ENCODE assay signal across 12 cellular contexts in the genomic region with DNA sequence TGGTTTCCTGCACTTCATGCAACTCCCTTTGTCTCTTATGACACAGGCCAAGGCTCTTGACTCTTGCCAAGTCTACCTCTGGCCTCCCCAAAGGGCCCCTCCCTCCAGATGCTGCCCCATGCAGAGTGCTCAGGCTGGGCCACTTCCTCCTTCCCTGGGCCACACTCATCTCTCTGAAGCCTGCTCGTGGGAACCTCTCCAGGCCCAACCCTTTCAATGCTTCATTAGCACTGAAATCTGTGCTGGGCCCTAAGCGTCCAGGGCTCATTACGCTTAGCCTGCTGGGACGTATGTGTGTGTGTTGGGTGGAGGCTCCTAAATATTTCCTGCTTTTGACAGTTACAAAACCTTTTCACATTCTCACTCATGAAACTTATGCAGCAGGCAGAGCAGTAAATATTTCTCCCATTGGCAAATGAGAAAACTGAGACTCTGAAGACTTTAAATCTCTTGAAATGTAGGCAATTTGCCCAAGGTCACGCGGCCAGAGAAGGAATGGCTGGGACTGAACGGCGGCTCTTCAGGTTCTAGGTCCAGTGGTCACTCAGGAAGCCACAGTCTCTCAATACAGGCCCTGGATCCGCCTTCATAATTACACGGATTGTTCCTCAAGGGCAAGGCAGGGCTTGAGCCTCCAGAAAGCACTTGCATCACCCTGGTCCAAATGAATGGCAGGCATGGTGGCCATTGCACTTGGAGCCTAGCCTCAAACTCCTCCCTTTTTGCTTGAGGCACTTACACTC.
DNase-seq lines count a peak whose midpoint lies in the region; ATAC-seq and TF ChIP-seq lines count a peak whose summit lies in the region.
"Had no signal": no experiment of that assay in that cellular context is flagged by ENCODE, and none has a peak within 500 bp of the region (broad histone marks: within the 10 kb centered on the region; RNA-seq: fewer than 3 reads in every experiment).

No MANE protein-coding gene starts in this region.

- H3K36me3 ChIP-seq in naive thymus-derived CD4-positive, alpha-beta T cell (ENCODE audit: control insufficient read depth in 2 of 3, insufficient read depth in 3 of 3, low read length in 3 of 3) = no peaks in the 10 kb centered on the region

- H3K27me3 Mint-ChIP-seq in naive thymus-derived CD4-positive, alpha-beta T cell = peaks cover 0 to 7% (median 0%) of the 10 kb centered on the region in 5 donors
- H3K27me3 Mint-ChIP-seq in CD4-positive, alpha-beta T cell = no peaks in the 10 kb centered on the region
- H3K27me3 Mint-ChIP-seq: stimulated activated naive CD8-positive, alpha-beta T cell treated with anti-CD3 and anti-CD28 coated beads, Interleukin-15, Interleukin-2, amounts not matched to agents 100 ng/mL and 50 ng/mL, for 24 hours had no signal

- DNase-seq in DMS79 treated with DMSO at 0.1 percent for 48 hours (lab: John Stamatoyannopoulos, UW) = peak; percentile 89
- peak; percentile 55 for DNase-seq in NCI-H69 (lab: John Stamatoyannopoulos, UW)
- no peak for DNase-seq in naive thymus-derived CD4-positive, alpha-beta T cell
- no peak for DNase-seq in NCI-H2107 treated with DMSO at 0.1 percent for 48 hours (lab: John Stamatoyannopoulos, UW; ENCODE audit: unreplicated experiment)
- DNase-seq in DMS153 (lab: John Stamatoyannopoulos, UW) = no peak
- no peak for DNase-seq in CD4-positive, alpha-beta T cell
- no peak for DNase-seq in GOT3 (lab: John Stamatoyannopoulos, UW)
- DNase-seq: activated CD8-positive, alpha-beta memory T cell treated with anti-CD3 and anti-CD28 coated beads, Interleukin-2, amount 50 U/mL, for 48 hours; effector memory CD4-positive, alpha-beta T cell; NCI-H2107 had no signal

- no peak overlapping the region for H3K4me3 ChIP-seq in naive thymus-derived CD4-positive, alpha-beta T cell (ENCODE audit: low read length)

- no peaks in the 10 kb centered on the region for H3K9me3 Mint-ChIP-seq in naive thymus-derived CD4-positive, alpha-beta T cell
- no peaks in the 10 kb centered on the region for H3K9me3 Mint-ChIP-seq in CD4-positive, alpha-beta T cell
- H3K9me3 Mint-ChIP-seq: stimulated activated naive CD8-positive, alpha-beta T cell treated with anti-CD3 and anti-CD28 coated beads, Interleukin-15, Interleukin-2, amounts not matched to agents 100 ng/mL and 50 ng/mL, for 24 hours had no signal

- POLR2A ChIA-PET in naive thymus-derived CD4-positive, alpha-beta T cell (lab: Charles Lee) = no interaction called here
- POLR2A ChIA-PET in CD4-positive, alpha-beta T cell (lab: Charles Lee) = no interaction called here

- TF ChIP-seq CTCF in CD4-positive, alpha-beta T cell (IDR thresholded peaks at IDR 0.05) = no peak

- H3K4me1 ChIP-seq in naive thymus-derived CD4-positive, alpha-beta T cell (ENCODE audit: control insufficient read depth in 2 of 2, insufficient read depth in 2 of 2, low read length in 2 of 2) = no peaks in the 10 kb centered on the region

- no peak overlapping the region for H3K4me3 Mint-ChIP-seq in naive thymus-derived CD4-positive, alpha-beta T cell
- H3K4me3 Mint-ChIP-seq in CD4-positive, alpha-beta T cell = no peak overlapping the region
- H3K4me3 Mint-ChIP-seq: stimulated activated naive CD8-positive, alpha-beta T cell treated with anti-CD3 and anti-CD28 coated beads, Interleukin-15, Interleukin-2, amounts not matched to agents 100 ng/mL and 50 ng/mL, for 24 hours had no signal

- CTCF ChIA-PET in naive thymus-derived CD4-positive, alpha-beta T cell (lab: Charles Lee) = no interaction called here
- CTCF ChIA-PET in CD4-positive, alpha-beta T cell (lab: Charles Lee) = no interaction called here

- no peak overlapping the region for H3K27ac Mint-ChIP-seq in naive thymus-derived CD4-positive, alpha-beta T cell
- no peak overlapping the region for H3K27ac Mint-ChIP-seq in CD4-positive, alpha-beta T cell
- H3K27ac Mint-ChIP-seq: stimulated activated naive CD8-positive, alpha-beta T cell treated with anti-CD3 and anti-CD28 coated beads, Interleukin-15, Interleukin-2, amounts not matched to agents 100 ng/mL and 50 ng/mL, for 24 hours had no signal

- H3K36me3 Mint-ChIP-seq in naive thymus-derived CD4-positive, alpha-beta T cell = no peaks in the 10 kb centered on the region
- H3K36me3 Mint-ChIP-seq in CD4-positive, alpha-beta T cell (ENCODE audit: low read depth) = no peaks in the 10 kb centered on the region

- no peaks in the 10 kb centered on the region for H3K27me3 ChIP-seq in naive thymus-derived CD4-positive, alpha-beta T cell (ENCODE audit: control insufficient read depth in 2 of 2, insufficient read depth in 2 of 2, low read length in 2 of 2)
- no peaks in the 10 kb centered on the region for H3K27me3 ChIP-seq in CD4-positive, alpha-beta T cell (ENCODE audit: control insufficient read depth, insufficient read depth, low read length)

- no peak overlapping the region for H3K27ac ChIP-seq in naive thymus-derived CD4-positive, alpha-beta T cell (ENCODE audit: low read depth, low read length)
- H3K27ac ChIP-seq in CD4-positive, alpha-beta T cell (ENCODE audit: low read depth, low read length) = no peak overlapping the region

- H3K4me1 Mint-ChIP-seq in naive thymus-derived CD4-positive, alpha-beta T cell = peaks cover 0 to 5% (median 0%) of the 10 kb centered on the region in 7 donors
- H3K4me1 Mint-ChIP-seq in CD4-positive, alpha-beta T cell (ENCODE audit: low read depth) = peaks cover 4% of the 10 kb centered on the region

- intact Hi-C loops in naive thymus-derived CD4-positive, alpha-beta T cell (cut with micrococcal nuclease) = no loop called here
- intact Hi-C loops in CD4-positive, alpha-beta T cell (cut with DNase I, micrococcal nuclease) = no loop called here

- ATAC-seq in esophagus mucosa = peak; percentile 99
- peak; percentile 74 for ATAC-seq in naive thymus-derived CD4-positive, alpha-beta T cell
- no peak for ATAC-seq in CD4-positive, alpha-beta T cell (ENCODE audit: poor library complexity)

- H3K9me3 ChIP-seq in naive thymus-derived CD4-positive, alpha-beta T cell (ENCODE audit: control insufficient read depth in 2 of 3, low read length in 3 of 3) = no peaks in the 10 kb centered on the region
- no peaks in the 10 kb centered on the region for H3K9me3 ChIP-seq in CD4-positive, alpha-beta T cell (ENCODE audit: control insufficient read depth, low read length)

Comparison
In these comparisons a context has a peak if more than half of its experiments do, and no peak if none do; other contexts are left out.
1. DNase-seq: peak in DMS79 treated with DMSO at 0.1 percent for 48 hours (single experiment) and NCI-H69 (single experiment); none in naive thymus-derived CD4-positive, alpha-beta T cell (0 of 9), NCI-H2107 treated with DMSO at 0.1 percent for 48 hours (single experiment), DMS153 (single experiment), CD4-positive, alpha-beta T cell (0 of 10) and GOT3 (single experiment).